Comparison of ENCODE assay signal across 11 cellular contexts in the genomic region with DNA sequence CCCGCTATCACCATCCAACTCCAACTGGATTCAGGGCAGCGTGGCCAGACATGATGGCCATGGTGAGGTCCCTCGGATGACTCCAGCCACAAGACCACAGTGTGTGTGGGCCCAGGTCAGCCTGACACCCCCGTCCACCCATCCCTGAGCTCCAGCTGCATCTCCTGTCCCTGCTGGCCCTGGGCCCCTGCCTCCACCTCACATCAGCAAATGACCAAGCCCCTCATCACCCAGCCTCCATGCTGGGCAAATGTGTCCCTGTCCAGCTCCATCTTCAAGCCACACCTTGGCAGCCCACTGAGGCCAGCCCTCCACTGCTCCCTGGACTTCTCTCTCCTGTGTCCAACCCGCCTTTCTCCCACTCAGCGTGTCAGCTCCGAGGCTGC. TPM values are rescaled to one million over a fixed set of nuclear protein-coding genes. Genes with fewer than 3 reads are reported as not detected.
A peak's percentile ranks its signal among the peaks of the same experiment; 100 is the strongest.
DNase-seq lines count a peak whose midpoint lies in the region; ATAC-seq and TF ChIP-seq lines count a peak whose summit lies in the region.
"Had no signal": no experiment of that assay in that cellular context is flagged by ENCODE, and none has a peak within 500 bp of the region (broad histone marks: within the 10 kb centered on the region; RNA-seq: fewer than 3 reads in every experiment).

No MANE protein-coding gene starts in this region.

- intact Hi-C loops in activated T-helper 2 cell treated with anti-CD3 and anti-CD28 coated beads, Interferon-gamma antibody, Interleukin-2, Interleukin-4, amounts not matched to agents 10 μg/mL and 5 μg/mL and 100 μg/mL, durations not matched to agents 14 hours and 24 hours and 36 hours (cut with micrococcal nuclease) = loop anchor here (10.0 kb wide), 1 partner anchor 233 kb away; no protein-coding TSS in a partner anchor
- intact Hi-C loops in left lung (cut with DNase I) (no loop called here), thyroid gland (cut with DNase I) (no loop called here)

- H3K27me3 ChIP-seq in left lung (peaks cover 0 to 3% of the 10 kb centered on the region in 2 donors), thyroid gland (no peaks in the 10 kb centered on the region), H9 (ENCODE audit: insufficient read depth, low read length) (no peaks in the 10 kb centered on the region)

- H3K36me3 ChIP-seq in left lung = peaks cover 0 to 2% of the 10 kb centered on the region in 2 donors
- H3K36me3 ChIP-seq in thyroid gland = no peaks in the 10 kb centered on the region

- H2BK5ac ChIP-seq in H9 (ENCODE audit: insufficient read length, low read length) = no peak overlapping the region

- peaks cover 42% of the 10 kb centered on the region for H3K36me3 Mint-ChIP-seq in activated naive CD4-positive, alpha-beta T cell treated with anti-CD3 and anti-CD28 coated beads, Interleukin-2, amount 10 ng/mL, durations not matched to agents 7 days and 5 days
- peaks cover 35% of the 10 kb centered on the region for H3K36me3 Mint-ChIP-seq in activated T-helper 2 cell treated with anti-CD3 and anti-CD28 coated beads, Interferon-gamma antibody, Interleukin-2, Interleukin-4, amounts not matched to agents 10 μg/mL and 5 μg/mL and 100 μg/mL, durations not matched to agents 14 hours and 24 hours and 36 hours (ENCODE audit: low read depth)
- no peaks in the 10 kb centered on the region for H3K36me3 Mint-ChIP-seq in H9 (ENCODE audit: insufficient read depth in 1 of 3, low read depth in 3 of 3)
- H3K36me3 Mint-ChIP-seq: WTC11 had no signal

- H3K9me3 ChIP-seq in left lung (no peaks in the 10 kb centered on the region), thyroid gland (no peaks in the 10 kb centered on the region), H9 (ENCODE audit: control insufficient read depth, low read depth, low read length) (no peaks in the 10 kb centered on the region)

- no peak for TF ChIP-seq CTCF in left lung (IDR thresholded peaks at IDR 0.05)
- no peak for TF ChIP-seq CTCF in thyroid gland (IDR thresholded peaks at IDR 0.05)
- TF ChIP-seq CTCF in H9 (conservative IDR thresholded peaks at IDR 0.05) = no peak

- WGBS in thyroid gland, 2 donors = 91 to 93% methylated on average over 3 to 6 of the region's 7 CpGs
- no CpG with 5 or more reads among the region's 7 CpGs for WGBS in H9 (ENCODE audit: extremely low coverage, insufficient read length, low lambda C conversion rate)

- H2BK120ac ChIP-seq in H9 (ENCODE audit: low read depth, low read length, poor library complexity, severe bottlenecking) = no peak overlapping the region

- H3K4me1 Mint-ChIP-seq in activated naive CD4-positive, alpha-beta T cell treated with anti-CD3 and anti-CD28 coated beads, Interleukin-2, amount 10 ng/mL, durations not matched to agents 7 days and 5 days = peaks cover 86% of the 10 kb centered on the region
- H3K4me1 Mint-ChIP-seq in activated T-helper 2 cell treated with anti-CD3 and anti-CD28 coated beads, Interferon-gamma antibody, Interleukin-2, Interleukin-4, amounts not matched to agents 10 μg/mL and 5 μg/mL and 100 μg/mL, durations not matched to agents 14 hours and 24 hours and 36 hours (ENCODE audit: low read depth) = peaks cover 49% of the 10 kb centered on the region
- H3K4me1 Mint-ChIP-seq in H9 = peaks cover 10 to 24% of the 10 kb centered on the region in 2 experiments

- no peaks in the 10 kb centered on the region for H3K23me2 ChIP-seq in H9 (ENCODE audit: insufficient read length, low read depth, low read length, poor library complexity, severe bottlenecking)

- H3K14ac ChIP-seq in H9 (ENCODE audit: insufficient read depth, low read length) = no peak overlapping the region

- no peak overlapping the region for H2BK12ac ChIP-seq in H9 (ENCODE audit: insufficient read length, low read depth, low read length)

- H3K56ac ChIP-seq in H9 (ENCODE audit: insufficient read length, low read depth, low read length) = no peak overlapping the region

- H3K23ac ChIP-seq in H9 (ENCODE audit: insufficient read length, low read depth, low read length) = no peak overlapping the region

- no peak overlapping the region for H4K5ac ChIP-seq in H9 (ENCODE audit: insufficient read length, low read depth, low read length)

- H3K4me3 ChIP-seq in left lung (peak overlapping the region in 1 of 2 donors; percentile 34), thyroid gland (replicated peaks in 1 of 3) (no peak overlapping the region)

- H3K4me1 ChIP-seq in left lung (peaks cover 17 to 84% of the 10 kb centered on the region in 2 donors), thyroid gland (peaks cover 42 to 63% of the 10 kb centered on the region in 2 donors), H9 (ENCODE audit: insufficient read depth, low read length) (no peaks in the 10 kb centered on the region)

- no peak overlapping the region for H3T11ph ChIP-seq in H9 (ENCODE audit: low read length)

- H2BK20ac ChIP-seq in H9 (ENCODE audit: low read depth, low read length, poor library complexity, severe bottlenecking) = no peak overlapping the region

- peak overlapping the region; percentile 90 for H3K27ac Mint-ChIP-seq in activated naive CD4-positive, alpha-beta T cell treated with anti-CD3 and anti-CD28 coated beads, Interleukin-2, amount 10 ng/mL, durations not matched to agents 7 days and 5 days
- peak overlapping the region; percentile 89 for H3K27ac Mint-ChIP-seq in activated T-helper 2 cell treated with anti-CD3 and anti-CD28 coated beads, Interferon-gamma antibody, Interleukin-2, Interleukin-4, amounts not matched to agents 10 μg/mL and 5 μg/mL and 100 μg/mL, durations not matched to agents 14 hours and 24 hours and 36 hours
- no peak overlapping the region for H3K27ac Mint-ChIP-seq in H9
- H3K27ac Mint-ChIP-seq: WTC11 had no signal

- H3K9me3 Mint-ChIP-seq in activated naive CD4-positive, alpha-beta T cell treated with anti-CD3 and anti-CD28 coated beads, Interleukin-2, amount 10 ng/mL, durations not matched to agents 7 days and 5 days = no peaks in the 10 kb centered on the region
- no peaks in the 10 kb centered on the region for H3K9me3 Mint-ChIP-seq in activated T-helper 2 cell treated with anti-CD3 and anti-CD28 coated beads, Interferon-gamma antibody, Interleukin-2, Interleukin-4, amounts not matched to agents 10 μg/mL and 5 μg/mL and 100 μg/mL, durations not matched to agents 14 hours and 24 hours and 36 hours
- H3K9me3 Mint-ChIP-seq in H9 = no peaks in the 10 kb centered on the region
- H3K9me3 Mint-ChIP-seq: WTC11 had no signal

- no peak overlapping the region for H4K8ac ChIP-seq in H9 (replicated peaks; ENCODE audit: insufficient read length, low read depth, low read length)

- H3K4ac ChIP-seq in H9 (ENCODE audit: low read depth, low read length) = no peak overlapping the region

- H3K9ac ChIP-seq in H9 (ENCODE audit: extremely low read depth, insufficient read length, low read length) = no peak overlapping the region

- CTCF ChIA-PET in activated naive CD4-positive, alpha-beta T cell treated with anti-CD3 and anti-CD28 coated beads, Interleukin-2, amount 10 ng/mL, durations not matched to agents 7 days and 5 days (lab: Charles Lee) = interaction anchor here (1.4 to 10.1 kb wide), 2 partner anchors 26 to 43 kb away, joined by 3 to 111 read pairs; no protein-coding TSS in a partner anchor

- H2AK5ac ChIP-seq in H9 (ENCODE audit: insufficient read length, low read length) = no peak overlapping the region

- H4K91ac ChIP-seq in H9 (ENCODE audit: insufficient read length, low read depth, low read length) = no peak overlapping the region

- ATAC-seq in left lung = no peak
- ATAC-seq in GM19463 (IDR thresholded peaks at IDR 0.05; ENCODE audit: unreplicated experiment) = no peak
- ATAC-seq: WTC11 had no signal

- H3K18ac ChIP-seq in H9 (ENCODE audit: insufficient read length, low read depth, low read length) = no peak overlapping the region

- H3K79me2 ChIP-seq in H9 (ENCODE audit: insufficient read depth, low read length) = no peaks in the 10 kb centered on the region

- no peaks in the 10 kb centered on the region for H4K20me1 ChIP-seq in H9 (ENCODE audit: control insufficient read depth, insufficient read depth, insufficient read length)

- peak; percentile 19 for DNase-seq in activated naive CD4-positive, alpha-beta T cell treated with anti-CD3 and anti-CD28 coated beads, Interleukin-2, amount 10 ng/mL, durations not matched to agents 7 days and 5 days
- no peak for DNase-seq in activated naive CD4-positive, alpha-beta T cell (lab: John Stamatoyannopoulos, UW)
- DNase-seq in activated T-helper 2 cell treated with anti-CD3 and anti-CD28 coated beads, Interferon-gamma antibody, Interleukin-2, Interleukin-4, amounts not matched to agents 10 μg/mL and 5 μg/mL and 100 μg/mL, durations not matched to agents 14 hours and 24 hours and 36 hours (ENCODE audit: low spot score) = no peak
- DNase-seq in left lung (peak in 1 of 2 donors; percentile 62), thyroid gland (no peak), H9 (no peak), SW 1271 (lab: John Stamatoyannopoulos, UW) (no peak)
- DNase-seq: mammary epithelial cell had no signal

- H2AFZ ChIP-seq in H9 (ENCODE audit: low read length) = no peak overlapping the region

- TF ChIP-seq POLR2A in thyroid gland (IDR thresholded peaks at IDR 0.05) = no peak

- H2BK15ac ChIP-seq in H9 (ENCODE audit: low read depth, low read length) = no peak overlapping the region

- no peaks in the 10 kb centered on the region for H3K27me3 Mint-ChIP-seq in activated naive CD4-positive, alpha-beta T cell treated with anti-CD3 and anti-CD28 coated beads, Interleukin-2, amount 10 ng/mL, durations not matched to agents 7 days and 5 days
- H3K27me3 Mint-ChIP-seq in activated T-helper 2 cell treated with anti-CD3 and anti-CD28 coated beads, Interferon-gamma antibody, Interleukin-2, Interleukin-4, amounts not matched to agents 10 μg/mL and 5 μg/mL and 100 μg/mL, durations not matched to agents 14 hours and 24 hours and 36 hours (ENCODE audit: low read depth) = no peaks in the 10 kb centered on the region
- H3K27me3 Mint-ChIP-seq in H9 (ENCODE audit: low read depth) = peaks cover 10% of the 10 kb centered on the region

- no peak overlapping the region for H3K4me2 ChIP-seq in H9 (ENCODE audit: insufficient read depth, insufficient read length, low read length)

- peak overlapping the region; percentile 76 to 83 for H3K27ac ChIP-seq in left lung
- H3K27ac ChIP-seq in thyroid gland = peak overlapping the region in 2 of 3 donors; percentile 86 to 87
- H3K27ac ChIP-seq in H9 (ENCODE audit: insufficient read length, low read depth, low read length) = no peak overlapping the region

- peak overlapping the region; percentile 83 for H3K4me3 Mint-ChIP-seq in activated naive CD4-positive, alpha-beta T cell treated with anti-CD3 and anti-CD28 coated beads, Interleukin-2, amount 10 ng/mL, durations not matched to agents 7 days and 5 days
- H3K4me3 Mint-ChIP-seq in activated T-helper 2 cell treated with anti-CD3 and anti-CD28 coated beads, Interferon-gamma antibody, Interleukin-2, Interleukin-4, amounts not matched to agents 10 μg/mL and 5 μg/mL and 100 μg/mL, durations not matched to agents 14 hours and 24 hours and 36 hours (ENCODE audit: low read depth) = peak overlapping the region; percentile 87
- peak overlapping the region in 1 of 2 experiments; percentile 35; a peak in 1 of 5 replicates for H3K4me3 Mint-ChIP-seq in H9
- H3K4me3 Mint-ChIP-seq: WTC11 had no signal

- H3K79me1 ChIP-seq in H9 (ENCODE audit: insufficient read depth, low read depth, low read length, poor library complexity, severe bottlenecking) = no peaks in the 10 kb centered on the region

RNA-seq across cellular contexts. Expression of a gene that starts 3.2 kb away (rescaled TPM):
- total RNA-seq in activated T-helper 2 cell treated with anti-CD3 and anti-CD28 coated beads, Interferon-gamma antibody, Interleukin-2, Interleukin-4, amounts not matched to agents 10 μg/mL and 5 μg/mL and 100 μg/mL, durations not matched to agents 14 hours and 24 hours and 36 hours = 27.1 and 29.8 TPM in 2 replicates
- total RNA-seq in left lung (10 to 100 TPM in 1 of 2 donors, 1 to 10 TPM in 1; 1.9 to 10.4 TPM), thyroid gland (1 to 10 TPM; 1.0 to 4.6 (median 2.1) TPM), H9 (2021) (0.20 and 0.24 TPM in 2 replicates)
- total RNA-seq: NCI-H460 had no signal

RNA-seq across cellular contexts. Expression of a gene that starts 41.2 kb away (rescaled TPM):
- 47.7 and 49.6 TPM in 2 replicates for total RNA-seq in activated T-helper 2 cell treated with anti-CD3 and anti-CD28 coated beads, Interferon-gamma antibody, Interleukin-2, Interleukin-4, amounts not matched to agents 10 μg/mL and 5 μg/mL and 100 μg/mL, durations not matched to agents 14 hours and 24 hours and 36 hours
- total RNA-seq in left lung (1 to 10 TPM; 9.4 to 9.6 TPM), thyroid gland (1 to 10 TPM; 5.8 to 8.1 (median 7.3) TPM), H9 (2021) (57.7 and 58.5 TPM in 2 replicates)

Comparison
In these comparisons a context has a peak if more than half of its experiments do, and no peak if none do; other contexts are left out.
1. H3K27ac Mint-ChIP-seq: peak in activated naive CD4-positive, alpha-beta T cell treated with anti-CD3 and anti-CD28 coated beads, Interleukin-2, amount 10 ng/mL, durations not matched to agents 7 days and 5 days (single experiment) and activated T-helper 2 cell treated with anti-CD3 and anti-CD28 coated beads, Interferon-gamma antibody, Interleukin-2, Interleukin-4, amounts not matched to agents 10 μg/mL and 5 μg/mL and 100 μg/mL, durations not matched to agents 14 hours and 24 hours and 36 hours (single experiment); none in H9 (0 of 3).